ENCODE assay signal across 34 cellular contexts in the genomic region with DNA sequence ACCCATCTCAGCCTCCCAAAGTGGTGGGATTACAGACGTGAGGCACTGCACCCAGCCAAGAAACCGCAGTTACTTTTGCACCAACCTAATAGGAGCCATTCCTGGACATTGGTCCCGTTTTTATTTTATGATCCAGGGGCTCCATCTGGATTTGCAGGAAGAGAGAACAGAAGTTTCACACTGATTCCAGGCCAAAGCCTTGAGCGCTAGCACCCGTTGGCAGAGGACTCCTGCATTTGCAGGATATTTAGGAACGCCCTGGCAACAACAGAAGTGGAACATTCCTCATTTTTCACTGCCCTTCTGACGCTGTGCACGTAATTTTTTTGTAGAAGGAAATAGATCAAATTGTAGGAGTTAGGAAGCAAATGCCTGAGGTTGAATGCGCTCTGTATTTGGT. TPM values are rescaled to one million over a fixed set of nuclear protein-coding genes. Genes with fewer than 3 reads are reported as not detected.
"Had no signal": no experiment of that assay in that cellular context is flagged by ENCODE, and none has a peak within 500 bp of the region (broad histone marks: within the 10 kb centered on the region; RNA-seq: fewer than 3 reads in every experiment).

No MANE protein-coding gene starts in this region.

- H3K27ac Mint-ChIP-seq: activated CD4-positive, alpha-beta memory T cell treated with anti-CD3 and anti-CD28 coated beads, Interleukin-2, amount 10 ng/mL, durations not matched to agents 7 days and 5 days; activated CD4-positive, alpha-beta T cell treated with anti-CD3 and anti-CD28 coated beads, Interleukin-2, amount 10 ng/mL, durations not matched to agents 7 days and 5 days; activated naive CD4-positive, alpha-beta T cell treated with anti-CD3 and anti-CD28 coated beads, Interleukin-2, amount 10 ng/mL, durations not matched to agents 7 days and 5 days; activated naive CD4-positive, alpha-beta T cell treated with anti-CD3 and anti-CD28 coated beads, Interleukin-2, amount 50 U/mL, for 72 hours; activated naive CD8-positive, alpha-beta T cell treated with anti-CD3 and anti-CD28 coated beads, Interleukin-2, amount 10 ng/mL, durations not matched to agents 7 days and 5 days; activated T-cell treated with anti-CD3 and anti-CD28 coated beads, Interleukin-2, amount 50 U/mL, for 24 hours; activated T-cell treated with anti-CD3 and anti-CD28 coated beads, Interleukin-2, amount 50 U/mL, for 72 hours; dendritic cell treated with granulocyte-macrophage colony-stimulating factor and Interleukin-4, amounts not matched to agents 40 ng/mL and 50 ng/mL, for 4 days; effector memory CD8-positive, alpha-beta T cell; T-helper 17 cell; T-helper 2 cell treated with Interferon-gamma antibody and Interleukin-4, amounts not matched to agents 5 μg/mL and 100 μg/mL, for 36 hours had no signal

- H3K27me3 ChIP-seq: ascending aorta, cardiac muscle cell, foreskin keratinocyte had no signal

- DNase-seq: activated CD4-positive, alpha-beta memory T cell treated with anti-CD3 and anti-CD28 coated beads, Interleukin-2, amount 10 ng/mL, durations not matched to agents 7 days and 5 days; activated CD4-positive, alpha-beta T cell treated with anti-CD3 and anti-CD28 coated beads for 1 hour; activated CD4-positive, alpha-beta T cell treated with anti-CD3 and anti-CD28 coated beads for 4 hours; activated CD4-positive, alpha-beta T cell treated with anti-CD3 and anti-CD28 coated beads, Interleukin-2, amount 10 ng/mL, durations not matched to agents 7 days and 5 days; activated CD4-positive, alpha-beta T cell treated with anti-CD3 and anti-CD28 coated beads, Interleukin-2, amount 50 U/mL, for 4 hours; activated CD8-positive, alpha-beta memory T cell treated with anti-CD3 and anti-CD28 coated beads, Interleukin-2, amount 50 U/mL, for 48 hours; activated gamma-delta T cell; activated naive CD4-positive, alpha-beta T cell; activated naive CD4-positive, alpha-beta T cell treated with anti-CD3 and anti-CD28 coated beads, Interleukin-2, amount 10 ng/mL, durations not matched to agents 7 days and 5 days; activated naive CD8-positive, alpha-beta T cell treated with anti-CD3 and anti-CD28 coated beads, Interleukin-2, amount 10 ng/mL, durations not matched to agents 7 days and 5 days; activated T-cell treated with anti-CD3 and anti-CD28 coated beads for 4 hours; activated T-cell treated with anti-CD3 and anti-CD28 coated beads, Interleukin-2, amount 50 U/mL, for 24 hours; activated T-cell treated with anti-CD3 and anti-CD28 coated beads, Interleukin-2, amount 50 U/mL, for 72 hours; central memory CD4-positive, alpha-beta T cell; cerebellar nuclear complex; dorsolateral prefrontal cortex; effector memory CD8-positive, alpha-beta T cell; erythroblast; foreskin keratinocyte; gastrocnemius medialis; glutamatergic neuron; heart left ventricle; T-helper 1 cell; T-helper 17 cell; T1000 had no signal

- H3K4me3 Mint-ChIP-seq: activated CD4-positive, alpha-beta memory T cell treated with anti-CD3 and anti-CD28 coated beads, Interleukin-2, amount 10 ng/mL, durations not matched to agents 7 days and 5 days; activated CD4-positive, alpha-beta T cell treated with anti-CD3 and anti-CD28 coated beads, Interleukin-2, amount 10 ng/mL, durations not matched to agents 7 days and 5 days; activated naive CD4-positive, alpha-beta T cell treated with anti-CD3 and anti-CD28 coated beads, Interleukin-2, amount 10 ng/mL, durations not matched to agents 7 days and 5 days; activated naive CD8-positive, alpha-beta T cell treated with anti-CD3 and anti-CD28 coated beads, Interleukin-2, amount 10 ng/mL, durations not matched to agents 7 days and 5 days; activated T-cell treated with anti-CD3 and anti-CD28 coated beads, Interleukin-2, amount 50 U/mL, for 24 hours; activated T-cell treated with anti-CD3 and anti-CD28 coated beads, Interleukin-2, amount 50 U/mL, for 72 hours; dendritic cell treated with granulocyte-macrophage colony-stimulating factor and Interleukin-4, amounts not matched to agents 40 ng/mL and 50 ng/mL, for 4 days; effector memory CD8-positive, alpha-beta T cell; T-helper 17 cell; T-helper 2 cell treated with Interferon-gamma antibody and Interleukin-4, amounts not matched to agents 5 μg/mL and 100 μg/mL, for 36 hours had no signal

- H3K4me3 ChIP-seq: ascending aorta, breast epithelium, cardiac muscle cell, coronary artery, dorsolateral prefrontal cortex, esophagus muscularis mucosa, gastrocnemius medialis, heart left ventricle had no signal

- H3K36me3 ChIP-seq: ascending aorta, breast epithelium, cardiac muscle cell, esophagus muscularis mucosa, gastrocnemius medialis, heart left ventricle had no signal

- H3K4me1 Mint-ChIP-seq: activated CD4-positive, alpha-beta memory T cell treated with anti-CD3 and anti-CD28 coated beads, Interleukin-2, amount 10 ng/mL, durations not matched to agents 7 days and 5 days; activated CD4-positive, alpha-beta T cell treated with anti-CD3 and anti-CD28 coated beads, Interleukin-2, amount 10 ng/mL, durations not matched to agents 7 days and 5 days; activated naive CD4-positive, alpha-beta T cell treated with anti-CD3 and anti-CD28 coated beads, Interleukin-2, amount 10 ng/mL, durations not matched to agents 7 days and 5 days; activated naive CD8-positive, alpha-beta T cell treated with anti-CD3 and anti-CD28 coated beads, Interleukin-2, amount 10 ng/mL, durations not matched to agents 7 days and 5 days; brain; T-helper 17 cell had no signal

- H3K36me3 Mint-ChIP-seq: activated naive CD4-positive, alpha-beta T cell treated with anti-CD3 and anti-CD28 coated beads, Interleukin-2, amount 10 ng/mL, durations not matched to agents 7 days and 5 days; activated naive CD4-positive, alpha-beta T cell treated with anti-CD3 and anti-CD28 coated beads, Interleukin-2, amount 50 U/mL, for 72 hours; activated naive CD8-positive, alpha-beta T cell treated with anti-CD3 and anti-CD28 coated beads, Interleukin-2, amount 10 ng/mL, durations not matched to agents 7 days and 5 days; brain had no signal

- H3K27me3 Mint-ChIP-seq: activated CD4-positive, alpha-beta memory T cell treated with anti-CD3 and anti-CD28 coated beads, Interleukin-2, amount 10 ng/mL, durations not matched to agents 7 days and 5 days; activated naive CD8-positive, alpha-beta T cell treated with anti-CD3 and anti-CD28 coated beads, Interleukin-2, amount 10 ng/mL, durations not matched to agents 7 days and 5 days; brain had no signal

- ATAC-seq: activated naive CD4-positive, alpha-beta T cell treated with anti-CD3 and anti-CD28 coated beads, Interleukin-2, amount 50 U/mL, for 72 hours; activated T-cell treated with anti-CD3 and anti-CD28 coated beads, Interleukin-2, amount 50 U/mL, for 72 hours; effector memory CD8-positive, alpha-beta T cell; foreskin keratinocyte; gastrocnemius medialis; heart left ventricle; T-helper 17 cell had no signal

- H3K9me3 Mint-ChIP-seq: activated CD4-positive, alpha-beta memory T cell treated with anti-CD3 and anti-CD28 coated beads, Interleukin-2, amount 10 ng/mL, durations not matched to agents 7 days and 5 days; activated naive CD4-positive, alpha-beta T cell treated with anti-CD3 and anti-CD28 coated beads, Interleukin-2, amount 10 ng/mL, durations not matched to agents 7 days and 5 days; activated naive CD4-positive, alpha-beta T cell treated with anti-CD3 and anti-CD28 coated beads, Interleukin-2, amount 50 U/mL, for 72 hours; dendritic cell treated with granulocyte-macrophage colony-stimulating factor and Interleukin-4, amounts not matched to agents 40 ng/mL and 50 ng/mL, for 4 days; effector memory CD8-positive, alpha-beta T cell; T-helper 2 cell treated with Interferon-gamma antibody and Interleukin-4, amounts not matched to agents 5 μg/mL and 100 μg/mL, for 36 hours had no signal

RNA-seq across cellular contexts. Expression of a gene that starts 11.7 kb away (rescaled TPM):
- total RNA-seq: activated CD4-positive, alpha-beta memory T cell treated with anti-CD3 and anti-CD28 coated beads, Interleukin-2, amount 10 ng/mL, durations not matched to agents 7 days and 5 days; activated CD4-positive, alpha-beta T cell treated with anti-CD3 and anti-CD28 coated beads, Interleukin-2, amount 10 ng/mL, durations not matched to agents 7 days and 5 days; activated naive CD4-positive, alpha-beta T cell treated with anti-CD3 and anti-CD28 coated beads, Interleukin-2, amount 50 U/mL, for 72 hours; activated naive CD8-positive, alpha-beta T cell treated with anti-CD3 and anti-CD28 coated beads, Interleukin-2, amount 10 ng/mL, durations not matched to agents 7 days and 5 days; activated T-cell treated with anti-CD3 and anti-CD28 coated beads, Interleukin-2, amount 50 U/mL, for 72 hours; breast epithelium; cardiac muscle cell; esophagus muscularis mucosa; foreskin keratinocyte; heart left ventricle; T-helper 17 cell had no signal

RNA-seq across cellular contexts. Expression of a gene that starts 38.8 kb away (rescaled TPM):
- total RNA-seq: activated CD4-positive, alpha-beta memory T cell treated with anti-CD3 and anti-CD28 coated beads, Interleukin-2, amount 10 ng/mL, durations not matched to agents 7 days and 5 days; activated CD4-positive, alpha-beta T cell treated with anti-CD3 and anti-CD28 coated beads, Interleukin-2, amount 10 ng/mL, durations not matched to agents 7 days and 5 days; activated naive CD4-positive, alpha-beta T cell treated with anti-CD3 and anti-CD28 coated beads, Interleukin-2, amount 50 U/mL, for 72 hours; activated naive CD8-positive, alpha-beta T cell treated with anti-CD3 and anti-CD28 coated beads, Interleukin-2, amount 10 ng/mL, durations not matched to agents 7 days and 5 days; activated T-cell treated with anti-CD3 and anti-CD28 coated beads, Interleukin-2, amount 50 U/mL, for 72 hours; ascending aorta; breast epithelium; cardiac muscle cell; dorsolateral prefrontal cortex; esophagus muscularis mucosa; foreskin keratinocyte; gastrocnemius medialis; heart left ventricle; T-helper 17 cell had no signal
